Comparison of ENCODE assay signal across 8 cellular contexts in the genomic region with DNA sequence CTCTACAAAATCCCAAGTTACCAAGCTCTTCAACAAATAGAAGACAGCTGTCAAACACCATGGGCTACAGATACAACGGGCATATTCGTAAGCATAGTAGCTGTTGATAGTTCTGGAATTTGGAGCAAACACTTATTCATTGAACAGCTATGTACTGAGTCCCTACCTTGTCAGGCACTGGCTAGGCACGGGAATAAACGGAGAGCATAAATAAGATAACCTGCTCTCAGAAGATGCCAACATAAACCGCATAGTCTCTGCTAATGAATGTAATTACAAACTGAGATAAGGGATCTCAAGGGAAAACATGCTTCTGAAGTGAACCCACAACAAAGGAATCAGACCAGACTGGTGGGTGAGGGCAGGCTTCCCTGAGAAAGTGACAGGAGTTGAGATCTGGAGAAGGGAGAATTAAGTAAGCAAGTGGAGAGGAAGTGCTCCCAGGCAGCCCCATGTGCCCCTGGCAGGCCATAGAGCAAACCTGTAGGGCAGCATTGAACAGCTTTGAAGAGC. TPM values are rescaled to one million over a fixed set of nuclear protein-coding genes. Genes with fewer than 3 reads are reported as not detected.
A peak's percentile ranks its signal among the peaks of the same experiment; 100 is the strongest.
DNase-seq lines count a peak whose midpoint lies in the region; ATAC-seq and TF ChIP-seq lines count a peak whose summit lies in the region.

No MANE protein-coding gene starts in this region.

- H3K36me3 ChIP-seq in CD8-positive, alpha-beta T cell (ENCODE audit: insufficient read depth, low read length), result no peaks in the 10 kb centered on the region
- H3K36me3 ChIP-seq in HUES48 (ENCODE audit: control insufficient read depth, insufficient read depth, low read length) (no peaks in the 10 kb centered on the region), body of pancreas (replicated peaks in 1 of 2; ENCODE audit: insufficient read depth in 1 of 2, low read depth in 2 of 2) (no peaks in the 10 kb centered on the region)

- H3K4me3 Mint-ChIP-seq in CD8-positive, alpha-beta T cell, result peak overlapping the region; percentile 84
- H3K4me3 Mint-ChIP-seq in nephron progenitor cell, result peak overlapping the region; percentile 82

- TF ChIP-seq POLR2A in body of pancreas (IDR thresholded peaks at IDR 0.05), result no peak

- peaks cover 38% of the 10 kb centered on the region for H3K4me1 ChIP-seq in CD8-positive, alpha-beta T cell (ENCODE audit: insufficient read depth, low read length)
- H3K4me1 ChIP-seq in HUES48 (ENCODE audit: control insufficient read depth, insufficient read depth, low read length) (peaks cover 6% of the 10 kb centered on the region), body of pancreas (peaks cover 26% of the 10 kb centered on the region)

- no peaks in the 10 kb centered on the region for H3K27me3 ChIP-seq in CD8-positive, alpha-beta T cell (ENCODE audit: insufficient read depth, low read length)
- H3K27me3 ChIP-seq in HUES48 (ENCODE audit: control insufficient read depth, insufficient read depth, low read length) (peaks cover 37% of the 10 kb centered on the region), body of pancreas (no peaks in the 10 kb centered on the region)

- 22% methylated on average over 5 of the region's 5 CpGs for WGBS in body of pancreas, 2 donors

- DNase-seq in CD8-positive, alpha-beta T cell, result no peak
- no peak for DNase-seq in body of pancreas
- DNase-seq in nephron progenitor cell, result no peak
- no peak for DNase-seq in amniotic stem cell (lab: John Stamatoyannopoulos, UW)
- no peak for DNase-seq in HUDEP-2 (lab: John Stamatoyannopoulos, UW; ENCODE audit: unreplicated experiment in 76 of 76)
- no peak for DNase-seq in HuH-7.5 (ENCODE audit: low spot score)

- H3K4me3 ChIP-seq in CD8-positive, alpha-beta T cell (ENCODE audit: low read depth, low read length), result peak overlapping the region; percentile 56
- H3K4me3 ChIP-seq in HUES48 (ENCODE audit: low read depth, low read length) (peak overlapping the region; percentile 64), body of pancreas (no peak overlapping the region)

- peaks cover 19% of the 10 kb centered on the region for H3K36me3 Mint-ChIP-seq in CD8-positive, alpha-beta T cell
- no peaks in the 10 kb centered on the region for H3K36me3 Mint-ChIP-seq in nephron progenitor cell (ENCODE audit: low read depth)

- POLR2A ChIA-PET in CD8-positive, alpha-beta T cell (lab: Charles Lee), result interaction anchor here (0.7 to 10.0 kb wide), 12 partner anchors 12 to 300 kb away, joined by 3 to 288 read pairs (median 4); no protein-coding TSS in a partner anchor

- no peaks in the 10 kb centered on the region for H3K9me3 Mint-ChIP-seq in CD8-positive, alpha-beta T cell
- no peaks in the 10 kb centered on the region for H3K9me3 Mint-ChIP-seq in nephron progenitor cell

- no peak overlapping the region for H3K9ac ChIP-seq in HUES48 (ENCODE audit: low read depth, low read length)

- H3K9me3 ChIP-seq in CD8-positive, alpha-beta T cell (ENCODE audit: low read length), result no peaks in the 10 kb centered on the region
- no peaks in the 10 kb centered on the region for H3K9me3 ChIP-seq in HUES48 (ENCODE audit: control insufficient read depth, insufficient read depth, low read length)
- H3K9me3 ChIP-seq in body of pancreas, result no peaks in the 10 kb centered on the region

- peak overlapping the region; percentile 94 for H3K27ac Mint-ChIP-seq in CD8-positive, alpha-beta T cell
- H3K27ac Mint-ChIP-seq in nephron progenitor cell, result no peak overlapping the region

- peaks cover 70% of the 10 kb centered on the region for H3K4me1 Mint-ChIP-seq in CD8-positive, alpha-beta T cell (ENCODE audit: low read depth)
- peaks cover 16% of the 10 kb centered on the region for H3K4me1 Mint-ChIP-seq in nephron progenitor cell

- intact Hi-C loops in CD8-positive, alpha-beta T cell (cut with DNase I, micrococcal nuclease), result loop anchor here (1.0 to 5.0 kb wide), 6 partner anchors 46 to 299 kb away; no protein-coding TSS in a partner anchor
- intact Hi-C loops in body of pancreas (cut with DNase I), result loop anchor here (5.0 kb wide), 1 partner anchor 124 kb away; no protein-coding TSS in a partner anchor

- H3K27me3 Mint-ChIP-seq in CD8-positive, alpha-beta T cell (ENCODE audit: low read depth), result no peaks in the 10 kb centered on the region
- H3K27me3 Mint-ChIP-seq in nephron progenitor cell (ENCODE audit: low read depth, poor library complexity), result peaks cover 70% of the 10 kb centered on the region

- no peak for ATAC-seq in CD8-positive, alpha-beta T cell
- ATAC-seq in body of pancreas (no peak), HG03469 (IDR thresholded peaks at IDR 0.05; ENCODE audit: unreplicated experiment) (no peak)

- peak overlapping the region; percentile 59 for H3K27ac ChIP-seq in CD8-positive, alpha-beta T cell (ENCODE audit: low read depth, low read length)
- no peak overlapping the region for H3K27ac ChIP-seq in HUES48 (ENCODE audit: low read depth, low read length)
- H3K27ac ChIP-seq in body of pancreas, result peak overlapping the region in 3 of 4 donors; percentile 85 to 89 (median 88)

- CTCF ChIA-PET in CD8-positive, alpha-beta T cell (lab: Charles Lee), result interaction anchor here (0.8 to 8.0 kb wide), 30 partner anchors 8 to 199 kb away, joined by 3 to 89 read pairs (median 4); no protein-coding TSS in a partner anchor

- TF ChIP-seq CTCF in CD8-positive, alpha-beta T cell (IDR thresholded peaks at IDR 0.05), result no peak
- TF ChIP-seq CTCF in body of pancreas (IDR thresholded peaks at IDR 0.05) (no peak), nephron progenitor cell (IDR thresholded peaks at IDR 0.05) (no peak)

RNA-seq across cellular contexts. Expression of a gene that starts 1.0 kb away (rescaled TPM):
- total RNA-seq in CD8-positive, alpha-beta T cell, result 100 to 1,000 TPM; 113 to 115 TPM
- total RNA-seq in body of pancreas, result 10 to 100 TPM; 12.2 TPM

Comparison
In these comparisons a context has a peak if more than half of its experiments do, and no peak if none do; other contexts are left out.
1. H3K4me3 ChIP-seq: peak in CD8-positive, alpha-beta T cell (single experiment) and HUES48 (single experiment); none in body of pancreas (0 of 2).
2. RNA of a gene that starts 1.0 kb away (total RNA-seq): 113 to 115 TPM in CD8-positive, alpha-beta T cell; 12.2 TPM in body of pancreas; every median in the first group is over 4 times any median in the second.